ENCODE assay signal across 1 cellular context in the genomic region with DNA sequence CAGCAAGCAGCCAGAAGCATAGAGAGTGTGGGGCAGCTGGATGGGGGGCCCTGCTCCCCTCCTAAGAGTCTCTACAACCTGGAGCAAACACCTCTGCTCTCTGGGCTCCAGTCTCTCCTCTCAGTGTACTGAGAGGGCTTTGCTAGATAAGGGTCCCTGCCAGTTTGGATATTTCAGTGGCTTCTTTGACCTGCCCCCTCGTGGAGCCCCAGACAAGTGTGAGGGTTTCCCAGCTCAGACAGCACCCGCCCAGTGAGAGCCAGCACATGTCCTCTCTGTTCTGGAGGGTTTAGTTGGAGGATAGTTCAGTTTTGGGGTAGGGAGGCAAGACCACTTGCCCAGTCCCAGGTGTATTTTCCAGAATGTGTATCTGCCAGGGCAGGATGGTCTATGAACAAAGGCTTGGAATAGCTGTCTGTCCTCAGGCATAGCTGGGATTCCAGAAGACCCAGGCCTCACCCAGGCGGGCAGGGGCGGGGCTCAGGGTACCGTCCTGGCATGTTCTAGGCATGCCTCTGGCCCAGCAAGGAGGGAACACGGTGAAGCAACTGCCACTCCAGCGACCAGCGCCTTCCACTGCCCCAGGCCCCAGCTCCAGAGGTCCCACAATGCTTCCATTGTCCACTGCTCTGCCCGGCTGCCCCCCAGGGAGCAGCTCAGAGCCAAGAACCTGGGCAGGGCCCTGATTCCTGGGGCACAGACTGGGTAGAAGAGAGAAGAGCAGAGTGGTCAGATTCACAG.
TF ChIP-seq lines count a peak whose summit lies in the region.

No MANE protein-coding gene starts in this region.

TF ChIP-seq in HepG2, 621 proteins besides CTCF, POLR2A, EP300 and RAD21 (continued from another document and continues in another):
- TF ChIP-seq NAIF1 (CRISPR knock-in tag; IDR thresholded peaks at IDR 0.05; ENCODE audit: borderline replicate concordance) (no peak), TARDBP (CRISPR knock-in tag; IDR thresholded peaks at IDR 0.05) (no peak), ZNF672 (CRISPR knock-in tag; IDR thresholded peaks at IDR 0.05) (no peak), SP4 (CRISPR knock-in tag; IDR thresholded peaks at IDR 0.05) (no peak), ZNF709 (CRISPR knock-in tag; IDR thresholded peaks at IDR 0.05) (no peak), ZNF251 (CRISPR knock-in tag; IDR thresholded peaks at IDR 0.05) (no peak), SNAI1 (CRISPR knock-in tag; IDR thresholded peaks at IDR 0.05; ENCODE audit: borderline replicate concordance) (no peak), ARNT2 (CRISPR knock-in tag; IDR thresholded peaks at IDR 0.05; ENCODE audit: low read depth) (no peak), ZNF343 (CRISPR knock-in tag; IDR thresholded peaks at IDR 0.05) (no peak), SMC3 (IDR thresholded peaks at IDR 0.05; ENCODE audit: low read length) (no peak), ZBTB8A (CRISPR knock-in tag; IDR thresholded peaks at IDR 0.05; ENCODE audit: borderline replicate concordance, low read depth) (no peak), SRF (IDR thresholded peaks at IDR 0.05; ENCODE audit: low read depth, low read length) (no peak), MLLT10 (CRISPR knock-in tag; IDR thresholded peaks at IDR 0.05) (no peak), HES4 (CRISPR knock-in tag; IDR thresholded peaks at IDR 0.05; ENCODE audit: borderline replicate concordance) (no peak), ZNF20 (CRISPR knock-in tag; IDR thresholded peaks at IDR 0.05) (peak; percentile 96; the same call in 1 of the 2 replicates), CREM (IDR thresholded peaks at IDR 0.05) (no peak), CREM (CRISPR knock-in tag; IDR thresholded peaks at IDR 0.05) (no peak), NCOA2 (CRISPR knock-in tag; IDR thresholded peaks at IDR 0.05) (0 out of 2 replicates have a peak, but pooled peaks have one; percentile 10), ZBTB3 (CRISPR knock-in tag; IDR thresholded peaks at IDR 0.05; ENCODE audit: borderline replicate concordance, low read depth) (no peak), HMGA1 (CRISPR knock-in tag; conservative IDR thresholded peaks at IDR 0.05) (no peak), RBFOX2 (IDR thresholded peaks at IDR 0.05; ENCODE audit: low read depth, low read length) (0 out of 2 replicates have a peak, but pooled peaks have one; percentile 26), KDM5A (IDR thresholded peaks at IDR 0.05; ENCODE audit: borderline replicate concordance, low read length) (no peak), ZNF256 (CRISPR knock-in tag; conservative IDR thresholded peaks at IDR 0.05) (no peak), SALL2 (CRISPR knock-in tag; IDR thresholded peaks at IDR 0.05) (no peak), FOXK2 (IDR thresholded peaks at IDR 0.05) (no peak), EHMT2 (IDR thresholded peaks at IDR 0.05; ENCODE audit: borderline replicate concordance, low read depth, low read length) (no peak), TBL1XR1 (IDR thresholded peaks at IDR 0.05; ENCODE audit: borderline replicate concordance, low read length, partially characterized antibody) (no peak), ZNF225 (CRISPR knock-in tag; IDR thresholded peaks at IDR 0.05) (no peak), KLF6 (CRISPR knock-in tag; IDR thresholded peaks at IDR 0.05) (0 out of 2 replicates have a peak, but pooled peaks have one; percentile 36)
- TF ChIP-seq, protein P1, sequence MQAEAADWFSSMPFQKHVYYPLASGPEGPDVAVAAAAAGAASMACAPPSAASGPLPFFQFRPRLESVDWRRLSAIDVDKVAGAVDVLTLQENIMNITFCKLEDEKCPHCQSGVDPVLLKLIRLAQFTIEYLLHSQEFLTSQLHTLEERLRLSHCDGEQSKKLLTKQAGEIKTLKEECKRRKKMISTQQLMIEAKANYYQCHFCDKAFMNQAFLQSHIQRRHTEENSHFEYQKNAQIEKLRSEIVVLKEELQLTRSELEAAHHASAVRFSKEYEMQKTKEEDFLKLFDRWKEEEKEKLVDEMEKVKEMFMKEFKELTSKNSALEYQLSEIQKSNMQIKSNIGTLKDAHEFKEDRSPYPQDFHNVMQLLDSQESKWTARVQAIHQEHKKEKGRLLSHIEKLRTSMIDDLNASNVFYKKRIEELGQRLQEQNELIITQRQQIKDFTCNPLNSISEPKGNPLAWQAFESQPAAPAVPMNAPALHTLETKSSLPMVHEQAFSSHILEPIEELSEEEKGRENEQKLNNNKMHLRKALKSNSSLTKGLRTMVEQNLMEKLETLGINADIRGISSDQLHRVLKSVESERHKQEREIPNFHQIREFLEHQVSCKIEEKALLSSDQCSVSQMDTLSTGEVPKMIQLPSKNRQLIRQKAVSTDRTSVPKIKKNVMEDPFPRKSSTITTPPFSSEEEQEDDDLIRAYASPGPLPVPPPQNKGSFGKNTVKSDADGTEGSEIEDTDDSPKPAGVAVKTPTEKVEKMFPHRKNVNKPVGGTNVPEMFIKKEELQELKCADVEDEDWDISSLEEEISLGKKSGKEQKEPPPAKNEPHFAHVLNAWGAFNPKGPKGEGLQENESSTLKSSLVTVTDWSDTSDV (CRISPR knock-in tag; IDR thresholded peaks at IDR 0.05): no peak
- TF ChIP-seq, protein P2, sequence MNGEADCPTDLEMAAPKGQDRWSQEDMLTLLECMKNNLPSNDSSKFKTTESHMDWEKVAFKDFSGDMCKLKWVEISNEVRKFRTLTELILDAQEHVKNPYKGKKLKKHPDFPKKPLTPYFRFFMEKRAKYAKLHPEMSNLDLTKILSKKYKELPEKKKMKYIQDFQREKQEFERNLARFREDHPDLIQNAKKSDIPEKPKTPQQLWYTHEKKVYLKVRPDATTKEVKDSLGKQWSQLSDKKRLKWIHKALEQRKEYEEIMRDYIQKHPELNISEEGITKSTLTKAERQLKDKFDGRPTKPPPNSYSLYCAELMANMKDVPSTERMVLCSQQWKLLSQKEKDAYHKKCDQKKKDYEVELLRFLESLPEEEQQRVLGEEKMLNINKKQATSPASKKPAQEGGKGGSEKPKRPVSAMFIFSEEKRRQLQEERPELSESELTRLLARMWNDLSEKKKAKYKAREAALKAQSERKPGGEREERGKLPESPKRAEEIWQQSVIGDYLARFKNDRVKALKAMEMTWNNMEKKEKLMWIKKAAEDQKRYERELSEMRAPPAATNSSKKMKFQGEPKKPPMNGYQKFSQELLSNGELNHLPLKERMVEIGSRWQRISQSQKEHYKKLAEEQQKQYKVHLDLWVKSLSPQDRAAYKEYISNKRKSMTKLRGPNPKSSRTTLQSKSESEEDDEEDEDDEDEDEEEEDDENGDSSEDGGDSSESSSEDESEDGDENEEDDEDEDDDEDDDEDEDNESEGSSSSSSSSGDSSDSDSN (CRISPR knock-in tag; IDR thresholded peaks at IDR 0.05): no peak
- TF ChIP-seq, protein P3, sequence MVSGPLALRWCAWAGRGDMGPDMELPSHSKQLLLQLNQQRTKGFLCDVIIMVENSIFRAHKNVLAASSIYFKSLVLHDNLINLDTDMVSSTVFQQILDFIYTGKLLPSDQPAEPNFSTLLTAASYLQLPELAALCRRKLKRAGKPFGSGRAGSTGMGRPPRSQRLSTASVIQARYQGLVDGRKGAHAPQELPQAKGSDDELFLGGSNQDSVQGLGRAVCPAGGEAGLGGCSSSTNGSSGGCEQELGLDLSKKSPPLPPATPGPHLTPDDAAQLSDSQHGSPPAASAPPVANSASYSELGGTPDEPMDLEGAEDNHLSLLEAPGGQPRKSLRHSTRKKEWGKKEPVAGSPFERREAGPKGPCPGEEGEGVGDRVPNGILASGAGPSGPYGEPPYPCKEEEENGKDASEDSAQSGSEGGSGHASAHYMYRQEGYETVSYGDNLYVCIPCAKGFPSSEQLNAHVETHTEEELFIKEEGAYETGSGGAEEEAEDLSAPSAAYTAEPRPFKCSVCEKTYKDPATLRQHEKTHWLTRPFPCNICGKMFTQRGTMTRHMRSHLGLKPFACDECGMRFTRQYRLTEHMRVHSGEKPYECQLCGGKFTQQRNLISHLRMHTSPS (CRISPR knock-in tag; IDR thresholded peaks at IDR 0.05; ENCODE audit: low read depth): peak; percentile 93
- TF ChIP-seq, protein P4, sequence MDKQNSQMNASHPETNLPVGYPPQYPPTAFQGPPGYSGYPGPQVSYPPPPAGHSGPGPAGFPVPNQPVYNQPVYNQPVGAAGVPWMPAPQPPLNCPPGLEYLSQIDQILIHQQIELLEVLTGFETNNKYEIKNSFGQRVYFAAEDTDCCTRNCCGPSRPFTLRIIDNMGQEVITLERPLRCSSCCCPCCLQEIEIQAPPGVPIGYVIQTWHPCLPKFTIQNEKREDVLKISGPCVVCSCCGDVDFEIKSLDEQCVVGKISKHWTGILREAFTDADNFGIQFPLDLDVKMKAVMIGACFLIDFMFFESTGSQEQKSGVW (CRISPR knock-in tag; IDR thresholded peaks at IDR 0.05; ENCODE audit: borderline replicate concordance): no peak
- TF ChIP-seq, protein P5, sequence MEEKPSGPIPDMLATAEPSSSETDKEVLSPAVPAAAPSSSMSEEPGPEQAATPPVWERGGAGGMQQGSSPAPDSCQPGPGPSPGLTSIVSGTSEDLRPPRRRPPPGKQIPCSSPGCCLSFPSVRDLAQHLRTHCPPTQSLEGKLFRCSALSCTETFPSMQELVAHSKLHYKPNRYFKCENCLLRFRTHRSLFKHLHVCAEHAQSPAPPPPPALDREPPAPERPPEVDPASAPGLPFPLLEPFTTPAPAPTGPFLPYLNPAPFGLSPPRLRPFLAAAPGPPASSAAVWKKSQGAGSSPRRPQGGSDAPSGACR (CRISPR knock-in tag; IDR thresholded peaks at IDR 0.05): no peak
- TF ChIP-seq, protein P6, sequence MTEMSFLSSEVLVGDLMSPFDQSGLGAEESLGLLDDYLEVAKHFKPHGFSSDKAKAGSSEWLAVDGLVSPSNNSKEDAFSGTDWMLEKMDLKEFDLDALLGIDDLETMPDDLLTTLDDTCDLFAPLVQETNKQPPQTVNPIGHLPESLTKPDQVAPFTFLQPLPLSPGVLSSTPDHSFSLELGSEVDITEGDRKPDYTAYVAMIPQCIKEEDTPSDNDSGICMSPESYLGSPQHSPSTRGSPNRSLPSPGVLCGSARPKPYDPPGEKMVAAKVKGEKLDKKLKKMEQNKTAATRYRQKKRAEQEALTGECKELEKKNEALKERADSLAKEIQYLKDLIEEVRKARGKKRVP (CRISPR knock-in tag; IDR thresholded peaks at IDR 0.05): no peak
- TF ChIP-seq, protein P7, sequence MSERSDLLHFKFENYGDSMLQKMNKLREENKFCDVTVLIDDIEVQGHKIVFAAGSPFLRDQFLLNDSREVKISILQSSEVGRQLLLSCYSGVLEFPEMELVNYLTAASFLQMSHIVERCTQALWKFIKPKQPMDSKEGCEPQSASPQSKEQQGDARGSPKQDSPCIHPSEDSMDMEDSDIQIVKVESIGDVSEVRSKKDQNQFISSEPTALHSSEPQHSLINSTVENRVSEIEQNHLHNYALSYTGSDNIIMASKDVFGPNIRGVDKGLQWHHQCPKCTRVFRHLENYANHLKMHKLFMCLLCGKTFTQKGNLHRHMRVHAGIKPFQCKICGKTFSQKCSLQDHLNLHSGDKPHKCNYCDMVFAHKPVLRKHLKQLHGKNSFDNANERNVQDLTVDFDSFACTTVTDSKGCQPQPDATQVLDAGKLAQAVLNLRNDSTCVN (CRISPR knock-in tag; IDR thresholded peaks at IDR 0.05; ENCODE audit: borderline replicate concordance): no peak
- TF ChIP-seq, protein P8, sequence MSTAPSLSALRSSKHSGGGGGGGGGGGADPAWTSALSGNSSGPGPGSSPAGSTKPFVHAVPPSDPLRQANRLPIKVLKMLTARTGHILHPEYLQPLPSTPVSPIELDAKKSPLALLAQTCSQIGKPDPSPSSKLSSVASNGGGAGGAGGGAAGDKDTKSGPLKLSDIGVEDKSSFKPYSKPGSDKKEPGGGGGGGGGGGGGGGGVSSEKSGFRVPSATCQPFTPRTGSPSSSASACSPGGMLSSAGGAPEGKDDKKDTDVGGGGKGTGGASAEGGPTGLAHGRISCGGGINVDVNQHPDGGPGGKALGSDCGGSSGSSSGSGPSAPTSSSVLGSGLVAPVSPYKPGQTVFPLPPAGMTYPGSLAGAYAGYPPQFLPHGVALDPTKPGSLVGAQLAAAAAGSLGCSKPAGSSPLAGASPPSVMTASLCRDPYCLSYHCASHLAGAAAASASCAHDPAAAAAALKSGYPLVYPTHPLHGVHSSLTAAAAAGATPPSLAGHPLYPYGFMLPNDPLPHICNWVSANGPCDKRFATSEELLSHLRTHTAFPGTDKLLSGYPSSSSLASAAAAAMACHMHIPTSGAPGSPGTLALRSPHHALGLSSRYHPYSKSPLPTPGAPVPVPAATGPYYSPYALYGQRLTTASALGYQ (CRISPR knock-in tag; IDR thresholded peaks at IDR 0.05): no peak
- TF ChIP-seq, protein P9, sequence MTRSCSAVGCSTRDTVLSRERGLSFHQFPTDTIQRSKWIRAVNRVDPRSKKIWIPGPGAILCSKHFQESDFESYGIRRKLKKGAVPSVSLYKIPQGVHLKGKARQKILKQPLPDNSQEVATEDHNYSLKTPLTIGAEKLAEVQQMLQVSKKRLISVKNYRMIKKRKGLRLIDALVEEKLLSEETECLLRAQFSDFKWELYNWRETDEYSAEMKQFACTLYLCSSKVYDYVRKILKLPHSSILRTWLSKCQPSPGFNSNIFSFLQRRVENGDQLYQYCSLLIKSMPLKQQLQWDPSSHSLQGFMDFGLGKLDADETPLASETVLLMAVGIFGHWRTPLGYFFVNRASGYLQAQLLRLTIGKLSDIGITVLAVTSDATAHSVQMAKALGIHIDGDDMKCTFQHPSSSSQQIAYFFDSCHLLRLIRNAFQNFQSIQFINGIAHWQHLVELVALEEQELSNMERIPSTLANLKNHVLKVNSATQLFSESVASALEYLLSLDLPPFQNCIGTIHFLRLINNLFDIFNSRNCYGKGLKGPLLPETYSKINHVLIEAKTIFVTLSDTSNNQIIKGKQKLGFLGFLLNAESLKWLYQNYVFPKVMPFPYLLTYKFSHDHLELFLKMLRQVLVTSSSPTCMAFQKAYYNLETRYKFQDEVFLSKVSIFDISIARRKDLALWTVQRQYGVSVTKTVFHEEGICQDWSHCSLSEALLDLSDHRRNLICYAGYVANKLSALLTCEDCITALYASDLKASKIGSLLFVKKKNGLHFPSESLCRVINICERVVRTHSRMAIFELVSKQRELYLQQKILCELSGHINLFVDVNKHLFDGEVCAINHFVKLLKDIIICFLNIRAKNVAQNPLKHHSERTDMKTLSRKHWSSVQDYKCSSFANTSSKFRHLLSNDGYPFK (CRISPR knock-in tag; IDR thresholded peaks at IDR 0.05; ENCODE audit: borderline replicate concordance): no peak
